ENCODE assay signal across 29 cellular contexts in genomic region chr11:15933896-15934625, GRCh38.
A peak's percentile ranks its signal among the peaks of the same experiment; 100 is the strongest.
DNase-seq lines count a peak whose midpoint lies in the region; ATAC-seq and TF ChIP-seq lines count a peak whose summit lies in the region.
"Had no signal": no experiment of that assay in that cellular context is flagged by ENCODE, and none has a peak within 500 bp of the region (broad histone marks: within the 10 kb centered on the region; RNA-seq: fewer than 3 reads in every experiment).

No MANE protein-coding gene starts in this region.

- H3K27me3 ChIP-seq in CD8-positive, alpha-beta T cell (ENCODE audit: insufficient read depth, low read length) = no peaks in the 10 kb centered on the region
- H3K27me3 ChIP-seq: BLaER1 treated with 17β-estradiol and CSF1 and Interleukin-3, amounts not matched to agents 10 nM and 100 nM; neural progenitor cell; uterus had no signal

- no peak overlapping the region for H3K27ac Mint-ChIP-seq in CD8-positive, alpha-beta T cell
- H3K27ac Mint-ChIP-seq: activated naive CD8-positive, alpha-beta T cell treated with anti-CD3 and anti-CD28 coated beads, Interleukin-2, amount 50 U/mL, for 24 hours; neural progenitor cell; stimulated activated naive CD8-positive, alpha-beta T cell treated with anti-CD3 and anti-CD28 coated beads, Interleukin-15, Interleukin-2, amounts not matched to agents 100 ng/mL and 50 ng/mL, for 24 hours; T-helper 17 cell had no signal

- ATAC-seq in sciatic nerve = no peak
- ATAC-seq in CD8-positive, alpha-beta T cell = no peak
- ATAC-seq: activated naive CD8-positive, alpha-beta T cell treated with anti-CD3 and anti-CD28 coated beads, Interleukin-2, amount 50 U/mL, for 24 hours; HCT116; T-helper 17 cell had no signal

- intact Hi-C loops in sciatic nerve (cut with DNase I) = no loop called here
- intact Hi-C loops in CD8-positive, alpha-beta T cell (cut with DNase I, micrococcal nuclease) = no loop called here

- POLR2A ChIA-PET in CD8-positive, alpha-beta T cell (lab: Charles Lee) = no interaction called here

- no peak for TF ChIP-seq CTCF in choroid plexus epithelial cell (conservative IDR thresholded peaks at IDR 0.05; ENCODE audit: low read depth, low read length)
- no peak for TF ChIP-seq CTCF in CD8-positive, alpha-beta T cell (IDR thresholded peaks at IDR 0.05)

- H3K27me3 Mint-ChIP-seq in CD8-positive, alpha-beta T cell (ENCODE audit: low read depth) = no peaks in the 10 kb centered on the region
- H3K27me3 Mint-ChIP-seq: activated naive CD8-positive, alpha-beta T cell treated with anti-CD3 and anti-CD28 coated beads, Interleukin-2, amount 50 U/mL, for 24 hours; stimulated activated naive CD8-positive, alpha-beta T cell treated with anti-CD3 and anti-CD28 coated beads, Interleukin-15, Interleukin-2, amounts not matched to agents 100 ng/mL and 50 ng/mL, for 24 hours; T-helper 17 cell had no signal

- no peak overlapping the region for H3K4me3 ChIP-seq in choroid plexus epithelial cell (ENCODE audit: low read depth, low read length)
- H3K4me3 ChIP-seq in CD8-positive, alpha-beta T cell (ENCODE audit: low read depth, low read length) = no peak overlapping the region
- H3K4me3 ChIP-seq: BLaER1 treated with 17β-estradiol and CSF1 and Interleukin-3, amounts not matched to agents 10 nM and 100 nM; dorsolateral prefrontal cortex; neural progenitor cell; PC-9; smooth muscle cell; thoracic aorta; uterus had no signal

- H3K36me3 ChIP-seq in CD8-positive, alpha-beta T cell (ENCODE audit: insufficient read depth, low read length) = no peaks in the 10 kb centered on the region
- H3K36me3 ChIP-seq: BLaER1 treated with 17β-estradiol and CSF1 and Interleukin-3, amounts not matched to agents 10 nM and 100 nM; thoracic aorta; uterus had no signal

- H3K9me3 ChIP-seq in CD8-positive, alpha-beta T cell (ENCODE audit: low read length) = no peaks in the 10 kb centered on the region
- H3K9me3 ChIP-seq: thoracic aorta, uterus had no signal

- H3K4me1 ChIP-seq in CD8-positive, alpha-beta T cell (ENCODE audit: insufficient read depth, low read length) = no peaks in the 10 kb centered on the region
- H3K4me1 ChIP-seq: BLaER1 treated with 17β-estradiol and CSF1 and Interleukin-3, amounts not matched to agents 10 nM and 100 nM; neural progenitor cell; parathyroid adenoma; uterus had no signal

- H3K27ac ChIP-seq in CD8-positive, alpha-beta T cell (ENCODE audit: low read depth, low read length) = no peak overlapping the region
- H3K27ac ChIP-seq: BLaER1 treated with 17β-estradiol and CSF1 and Interleukin-3, amounts not matched to agents 10 nM and 100 nM; dorsolateral prefrontal cortex; neural progenitor cell; parathyroid adenoma; PC-9; thoracic aorta; uterus had no signal

- DNase-seq in EL (peak; percentile 49), MV-4-11 (lab: John Stamatoyannopoulos, UW) (peak; percentile 22), choroid plexus epithelial cell (ENCODE audit: low read depth) (peak; percentile 15), sciatic nerve (ENCODE audit: low spot score) (peak; percentile 15), NCI-H510A (lab: John Stamatoyannopoulos, UW) (no peak), NCI-H2107 treated with DMSO at 0.1 percent for 48 hours (lab: John Stamatoyannopoulos, UW; ENCODE audit: unreplicated experiment) (no peak)
- no peak for DNase-seq in CD8-positive, alpha-beta T cell
- DNase-seq: activated CD4-positive, alpha-beta T cell treated with anti-CD3 and anti-CD28 coated beads, Interleukin-2, amount 50 U/mL, for 4 hours; activated naive CD4-positive, alpha-beta T cell; activated naive CD8-positive, alpha-beta T cell treated with anti-CD3 and anti-CD28 coated beads, Interleukin-2, amount 50 U/mL, for 24 hours; dorsolateral prefrontal cortex; hypothalamus; Karpas-422; mesenchymal stem cell; NCI-H1694 treated with DMSO at 0.1 percent for 48 hours; NCI-H524 treated with DMSO at 0.1 percent for 48 hours; PC-9; retina; Right ventricle myocardium superior; stimulated activated CD4-positive, alpha-beta T cell treated with anti-CD3 and anti-CD28 coated beads, Interleukin-1b, Interleukin-23, amount 100 ng/mL, for 48 hours; T-helper 17 cell; uterus had no signal

- H3K4me1 Mint-ChIP-seq in CD8-positive, alpha-beta T cell (ENCODE audit: low read depth) = no peaks in the 10 kb centered on the region
- H3K4me1 Mint-ChIP-seq: activated naive CD8-positive, alpha-beta T cell treated with anti-CD3 and anti-CD28 coated beads, Interleukin-2, amount 50 U/mL, for 24 hours; neural progenitor cell; T-helper 17 cell had no signal

- no peak overlapping the region for H3K4me3 Mint-ChIP-seq in CD8-positive, alpha-beta T cell
- H3K4me3 Mint-ChIP-seq: activated naive CD8-positive, alpha-beta T cell treated with anti-CD3 and anti-CD28 coated beads, Interleukin-2, amount 50 U/mL, for 24 hours; neural progenitor cell; stimulated activated naive CD8-positive, alpha-beta T cell treated with anti-CD3 and anti-CD28 coated beads, Interleukin-15, Interleukin-2, amounts not matched to agents 100 ng/mL and 50 ng/mL, for 24 hours; T-helper 17 cell had no signal

- no peaks in the 10 kb centered on the region for H3K36me3 Mint-ChIP-seq in CD8-positive, alpha-beta T cell
- H3K36me3 Mint-ChIP-seq: neural progenitor cell had no signal

- peaks cover 4% of the 10 kb centered on the region for H3K9me3 Mint-ChIP-seq in CD8-positive, alpha-beta T cell

- CTCF ChIA-PET in CD8-positive, alpha-beta T cell (lab: Charles Lee) = no interaction called here

Comparison
In these comparisons a context has a peak if more than half of its experiments do, and no peak if none do; other contexts are left out.
1. DNase-seq: peak in EL (single experiment), MV-4-11 (single experiment), choroid plexus epithelial cell (single experiment) and sciatic nerve (single experiment); none in CD8-positive, alpha-beta T cell (0 of 7), NCI-H510A (single experiment) and NCI-H2107 treated with DMSO at 0.1 percent for 48 hours (single experiment).